Comparison of ENCODE assay signal across 1 cellular context in genomic region chr19:44770550-44771257, GRCh38.
A peak's percentile ranks its signal among the peaks of the same experiment; 100 is the strongest.
TF ChIP-seq lines count a peak whose summit lies in the region.

No MANE protein-coding gene starts in this region.

TF ChIP-seq in K562, 482 proteins besides CTCF, POLR2A, EP300 and RAD21 (continued from another document and continues in another):
- TF ChIP-seq NR2C1 (IDR thresholded peaks at IDR 0.05) (peak; percentile 21; the same call in 1 of the 2 replicates), NR2C1 (tag; IDR thresholded peaks at IDR 0.05) (no peak), ESRRA (IDR thresholded peaks at IDR 0.05; ENCODE audit: borderline replicate concordance, low read depth) (peak; percentile 70; the same call in 1 of the 2 replicates), BACH1 (tag; IDR thresholded peaks at IDR 0.05) (no peak), MNT (conservative IDR thresholded peaks at IDR 0.05) (peak; percentile 28 to 46; a peak in 3 of 4 replicates), FOXK2 (conservative IDR thresholded peaks at IDR 0.05 in 1 of 2, IDR thresholded peaks at IDR 0.05 in 1 of 2; ENCODE audit: low read depth in 2 of 2) (0 out of 4 replicates have a peak, but pooled peaks of 1 of the 2 experiments have one; percentile 23), ARID1B (IDR thresholded peaks at IDR 0.05) (peak; percentile 13; the same call in 1 of the 2 replicates), L3MBTL2 (IDR thresholded peaks at IDR 0.05) (peak; percentile 24; the same call in 1 of the 2 replicates), ZEB2 (IDR thresholded peaks at IDR 0.05) (0 out of 2 replicates have a peak, but pooled peaks have one; percentile 29), SMC3 (conservative IDR thresholded peaks at IDR 0.05; ENCODE audit: insufficient read depth, low read depth, low read length) (peak; percentile 94), PCBP2 (IDR thresholded peaks at IDR 0.05; ENCODE audit: low read depth, low read length, poor library complexity, severe bottlenecking) (no peak), BHLHE40 (IDR thresholded peaks at IDR 0.05; ENCODE audit: low read length) (no peak), STAT5A (IDR thresholded peaks at IDR 0.05; ENCODE audit: borderline replicate concordance, low read length) (no peak), GABPA (tag; conservative IDR thresholded peaks at IDR 0.05; ENCODE audit: low read depth) (no peak), CEBPB (tag; IDR thresholded peaks at IDR 0.05) (no peak), SMAD1 (IDR thresholded peaks at IDR 0.05; ENCODE audit: low read depth, low read length, partially characterized antibody) (no peak), ZFX (CRISPR knock-in tag; IDR thresholded peaks at IDR 0.05) (no peak), HNRNPH1 (optimal IDR thresholded peaks at IDR 0.05; ENCODE audit: low read depth, low read length) (no peak), HNRNPK (IDR thresholded peaks at IDR 0.05; ENCODE audit: low read depth, low read length, poor library complexity, severe bottlenecking) (no peak), HES1 (IDR thresholded peaks at IDR 0.05; ENCODE audit: low read depth) (no peak), TBL1XR1 (IDR thresholded peaks at IDR 0.05; ENCODE audit: low read length in 2 of 2) (0 out of 4 replicates have a peak, but pooled peaks of 1 of the 2 experiments have one; percentile 11), ZBTB7A (IDR thresholded peaks at IDR 0.05; ENCODE audit: borderline replicate concordance, control insufficient read depth, low read depth, low read length) (peak; percentile 56; the same call in 1 of the 2 replicates), MCM2 (IDR thresholded peaks at IDR 0.05; ENCODE audit: low read depth) (no peak), SP1 (CRISPR knock-in tag; IDR thresholded peaks at IDR 0.05) (peak; percentile 80), MTA1 (IDR thresholded peaks at IDR 0.05; ENCODE audit: borderline replicate concordance) (no peak), ZNF609 (CRISPR knock-in tag; IDR thresholded peaks at IDR 0.05; ENCODE audit: borderline replicate concordance) (no peak), ARID2 (IDR thresholded peaks at IDR 0.05) (peak; percentile 95), HDGF (IDR thresholded peaks at IDR 0.05) (peak; percentile 70; the same call in 1 of the 2 replicates), MAZ (CRISPR knock-in tag; conservative IDR thresholded peaks at IDR 0.05 in 1 of 2, IDR thresholded peaks at IDR 0.05 in 1 of 2) (peak in 1 of 2 experiments; percentile 60; a peak in 1 of 4 replicates), OTX1 (CRISPR knock-in tag; IDR thresholded peaks at IDR 0.05) (no peak), RFX7 (CRISPR knock-in tag; IDR thresholded peaks at IDR 0.05) (no peak), NRF1 (conservative IDR thresholded peaks at IDR 0.05 in 1 of 2, IDR thresholded peaks at IDR 0.05 in 1 of 2) (peak in 1 of 2 experiments; percentile 39; a peak in 2 of 4 replicates), TEAD2 (tag; IDR thresholded peaks at IDR 0.05) (no peak), AFF1 (IDR thresholded peaks at IDR 0.05; ENCODE audit: low read depth in 1 of 2, partially characterized antibody in 2 of 2) (peak; percentile 34 to 48), FOXA3 (CRISPR knock-in tag; conservative IDR thresholded peaks at IDR 0.05 in 1 of 2, IDR thresholded peaks at IDR 0.05 in 1 of 2) (no peak), ZNF764 (CRISPR knock-in tag; IDR thresholded peaks at IDR 0.05; ENCODE audit: low read depth) (no peak), TEAD4 (IDR thresholded peaks at IDR 0.05; ENCODE audit: low read length) (0 out of 2 replicates have a peak, but pooled peaks have one; percentile 6), TEAD4 (CRISPR knock-in tag; IDR thresholded peaks at IDR 0.05; ENCODE audit: borderline replicate concordance) (no peak), NR0B1 (IDR thresholded peaks at IDR 0.05; ENCODE audit: partially characterized antibody) (no peak), MYC (IDR thresholded peaks at IDR 0.05; ENCODE audit: low read depth, low read length) (peak; percentile 59), MYC (CRISPR knock-in tag; IDR thresholded peaks at IDR 0.05; ENCODE audit: borderline replicate concordance, low read depth) (no peak), PREB (CRISPR knock-in tag; IDR thresholded peaks at IDR 0.05) (no peak), GTF2A2 (tag; IDR thresholded peaks at IDR 0.05) (no peak)
- TF ChIP-seq, protein P1, sequence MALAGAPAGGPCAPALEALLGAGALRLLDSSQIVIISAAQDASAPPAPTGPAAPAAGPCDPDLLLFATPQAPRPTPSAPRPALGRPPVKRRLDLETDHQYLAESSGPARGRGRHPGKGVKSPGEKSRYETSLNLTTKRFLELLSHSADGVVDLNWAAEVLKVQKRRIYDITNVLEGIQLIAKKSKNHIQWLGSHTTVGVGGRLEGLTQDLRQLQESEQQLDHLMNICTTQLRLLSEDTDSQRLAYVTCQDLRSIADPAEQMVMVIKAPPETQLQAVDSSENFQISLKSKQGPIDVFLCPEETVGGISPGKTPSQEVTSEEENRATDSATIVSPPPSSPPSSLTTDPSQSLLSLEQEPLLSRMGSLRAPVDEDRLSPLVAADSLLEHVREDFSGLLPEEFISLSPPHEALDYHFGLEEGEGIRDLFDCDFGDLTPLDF (CRISPR knock-in tag; IDR thresholded peaks at IDR 0.05), result no peak
- TF ChIP-seq, protein P2, sequence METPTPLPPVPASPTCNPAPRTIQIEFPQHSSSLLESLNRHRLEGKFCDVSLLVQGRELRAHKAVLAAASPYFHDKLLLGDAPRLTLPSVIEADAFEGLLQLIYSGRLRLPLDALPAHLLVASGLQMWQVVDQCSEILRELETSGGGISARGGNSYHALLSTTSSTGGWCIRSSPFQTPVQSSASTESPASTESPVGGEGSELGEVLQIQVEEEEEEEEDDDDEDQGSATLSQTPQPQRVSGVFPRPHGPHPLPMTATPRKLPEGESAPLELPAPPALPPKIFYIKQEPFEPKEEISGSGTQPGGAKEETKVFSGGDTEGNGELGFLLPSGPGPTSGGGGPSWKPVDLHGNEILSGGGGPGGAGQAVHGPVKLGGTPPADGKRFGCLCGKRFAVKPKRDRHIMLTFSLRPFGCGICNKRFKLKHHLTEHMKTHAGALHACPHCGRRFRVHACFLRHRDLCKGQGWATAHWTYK (CRISPR knock-in tag; IDR thresholded peaks at IDR 0.05), result no peak
- TF ChIP-seq, protein P3, sequence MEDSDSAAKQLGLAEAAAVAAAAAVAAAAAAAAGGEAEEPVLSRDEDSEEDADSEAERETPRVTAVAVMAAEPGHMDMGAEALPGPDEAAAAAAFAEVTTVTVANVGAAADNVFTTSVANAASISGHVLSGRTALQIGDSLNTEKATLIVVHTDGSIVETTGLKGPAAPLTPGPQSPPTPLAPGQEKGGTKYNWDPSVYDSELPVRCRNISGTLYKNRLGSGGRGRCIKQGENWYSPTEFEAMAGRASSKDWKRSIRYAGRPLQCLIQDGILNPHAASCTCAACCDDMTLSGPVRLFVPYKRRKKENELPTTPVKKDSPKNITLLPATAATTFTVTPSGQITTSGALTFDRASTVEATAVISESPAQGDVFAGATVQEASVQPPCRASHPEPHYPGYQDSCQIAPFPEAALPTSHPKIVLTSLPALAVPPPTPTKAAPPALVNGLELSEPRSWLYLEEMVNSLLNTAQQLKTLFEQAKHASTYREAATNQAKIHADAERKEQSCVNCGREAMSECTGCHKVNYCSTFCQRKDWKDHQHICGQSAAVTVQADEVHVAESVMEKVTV (CRISPR knock-in tag; IDR thresholded peaks at IDR 0.05), result peak; percentile 88
- TF ChIP-seq, protein P4, sequence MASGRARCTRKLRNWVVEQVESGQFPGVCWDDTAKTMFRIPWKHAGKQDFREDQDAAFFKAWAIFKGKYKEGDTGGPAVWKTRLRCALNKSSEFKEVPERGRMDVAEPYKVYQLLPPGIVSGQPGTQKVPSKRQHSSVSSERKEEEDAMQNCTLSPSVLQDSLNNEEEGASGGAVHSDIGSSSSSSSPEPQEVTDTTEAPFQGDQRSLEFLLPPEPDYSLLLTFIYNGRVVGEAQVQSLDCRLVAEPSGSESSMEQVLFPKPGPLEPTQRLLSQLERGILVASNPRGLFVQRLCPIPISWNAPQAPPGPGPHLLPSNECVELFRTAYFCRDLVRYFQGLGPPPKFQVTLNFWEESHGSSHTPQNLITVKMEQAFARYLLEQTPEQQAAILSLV (tag; IDR thresholded peaks at IDR 0.05), result no peak
